In genomic region chr1:82755671-82756070, GRCh38 we compare ENCODE assay signal across 34 cellular contexts.
"Had no signal": no experiment of that assay in that cellular context is flagged by ENCODE, and none has a peak within 500 bp of the region (broad histone marks: within the 10 kb centered on the region; RNA-seq: fewer than 3 reads in every experiment).

No MANE protein-coding gene starts in this region.

- H3K27ac ChIP-seq: esophagus muscularis mucosa, foreskin keratinocyte, gastrocnemius medialis, heart left ventricle, VCaP had no signal

- H3K27me3 Mint-ChIP-seq: activated CD4-positive, alpha-beta memory T cell treated with anti-CD3 and anti-CD28 coated beads, Interleukin-2, amount 10 ng/mL, durations not matched to agents 7 days and 5 days; activated CD4-positive, alpha-beta T cell treated with anti-CD3 and anti-CD28 coated beads, Interleukin-2, amount 10 ng/mL, durations not matched to agents 7 days and 5 days; activated naive CD8-positive, alpha-beta T cell; activated T-helper 17 cell treated with anti-CD3 and anti-CD28 coated beads, Interleukin-2, amount 50 U/mL, for 72 hours; brain; central memory CD8-positive, alpha-beta T cell; effector memory CD8-positive, alpha-beta T cell; T-helper 17 cell had no signal

- H3K27ac Mint-ChIP-seq: activated CD4-positive, alpha-beta memory T cell treated with anti-CD3 and anti-CD28 coated beads, Interleukin-2, amount 10 ng/mL, durations not matched to agents 7 days and 5 days; activated CD4-positive, alpha-beta T cell treated with anti-CD3 and anti-CD28 coated beads, Interleukin-2, amount 10 ng/mL, durations not matched to agents 7 days and 5 days; activated naive CD8-positive, alpha-beta T cell; activated T-helper 17 cell treated with anti-CD3 and anti-CD28 coated beads, Interleukin-2, amount 50 U/mL, for 72 hours; brain; effector memory CD8-positive, alpha-beta T cell; T-helper 17 cell; T-helper 2 cell treated with Interferon-gamma antibody and Interleukin-4, amounts not matched to agents 5 μg/mL and 100 μg/mL, for 36 hours; WTC11 had no signal

- H3K4me1 Mint-ChIP-seq: activated CD4-positive, alpha-beta memory T cell treated with anti-CD3 and anti-CD28 coated beads, Interleukin-2, amount 10 ng/mL, durations not matched to agents 7 days and 5 days; activated CD4-positive, alpha-beta T cell treated with anti-CD3 and anti-CD28 coated beads, Interleukin-2, amount 10 ng/mL, durations not matched to agents 7 days and 5 days; activated T-helper 17 cell treated with anti-CD3 and anti-CD28 coated beads, Interleukin-2, amount 50 U/mL, for 72 hours; central memory CD8-positive, alpha-beta T cell; T-helper 17 cell had no signal

- H3K36me3 Mint-ChIP-seq: activated naive CD8-positive, alpha-beta T cell; brain; WTC11 had no signal

- H3K4me3 Mint-ChIP-seq: activated CD4-positive, alpha-beta memory T cell treated with anti-CD3 and anti-CD28 coated beads, Interleukin-2, amount 10 ng/mL, durations not matched to agents 7 days and 5 days; activated CD4-positive, alpha-beta T cell treated with anti-CD3 and anti-CD28 coated beads, Interleukin-2, amount 10 ng/mL, durations not matched to agents 7 days and 5 days; activated naive CD8-positive, alpha-beta T cell; activated T-cell treated with anti-CD3 and anti-CD28 coated beads, Interleukin-2, amount 50 U/mL, for 4 hours; activated T-helper 17 cell treated with anti-CD3 and anti-CD28 coated beads, Interleukin-2, amount 50 U/mL, for 72 hours; brain; central memory CD8-positive, alpha-beta T cell; effector memory CD8-positive, alpha-beta T cell; T-helper 17 cell; T-helper 2 cell treated with Interferon-gamma antibody and Interleukin-4, amounts not matched to agents 5 μg/mL and 100 μg/mL, for 36 hours; WTC11 had no signal

- DNase-seq: activated CD4-positive, alpha-beta memory T cell treated with anti-CD3 and anti-CD28 coated beads, Interleukin-2, amount 10 ng/mL, durations not matched to agents 7 days and 5 days; activated CD4-positive, alpha-beta T cell treated with anti-CD3 and anti-CD28 coated beads for 1 hour; activated CD4-positive, alpha-beta T cell treated with anti-CD3 and anti-CD28 coated beads for 4 hours; activated CD4-positive, alpha-beta T cell treated with anti-CD3 and anti-CD28 coated beads, Interleukin-2, amount 10 ng/mL, durations not matched to agents 7 days and 5 days; activated CD4-positive, alpha-beta T cell treated with anti-CD3 and anti-CD28 coated beads, Interleukin-2, amount 50 U/mL, for 4 hours; activated CD8-positive, alpha-beta memory T cell treated with anti-CD3 and anti-CD28 coated beads, Interleukin-2, amount 50 U/mL, for 48 hours; activated effector memory CD4-positive, alpha-beta T cell treated with Interleukin-2 at 50 U/mL for 16 hours; activated gamma-delta T cell treated with Interleukin-2 at 50 U/mL for 16 hours; activated naive CD4-positive, alpha-beta T cell treated with anti-CD3 and anti-CD28 coated beads, Interleukin-2, amount 50 U/mL, for 16 hours; activated naive CD4-positive, alpha-beta T cell treated with Interleukin-2 at 50 U/mL for 16 hours; activated T-cell treated with anti-CD3 and anti-CD28 coated beads for 4 hours; activated T-cell treated with anti-CD3 and anti-CD28 coated beads, Interleukin-2, amount 50 U/mL, for 4 hours; amniotic stem cell; anterior cingulate cortex; cortex of kidney; dermis blood vessel endothelial cell; effector CD4-positive, alpha-beta T cell; effector memory CD8-positive, alpha-beta T cell; erythroblast; foreskin keratinocyte; gastrocnemius medialis; glutamatergic neuron; heart left ventricle; T-helper 1 cell; T-helper 17 cell; T1000 had no signal

- H3K4me1 ChIP-seq: foreskin keratinocyte, gastrocnemius medialis, heart left ventricle had no signal

- H3K4me3 ChIP-seq: esophagus muscularis mucosa, gastrocnemius medialis, heart left ventricle had no signal

- H3K9me3 Mint-ChIP-seq: activated CD4-positive, alpha-beta memory T cell treated with anti-CD3 and anti-CD28 coated beads, Interleukin-2, amount 10 ng/mL, durations not matched to agents 7 days and 5 days; activated CD4-positive, alpha-beta T cell treated with anti-CD3 and anti-CD28 coated beads, Interleukin-2, amount 10 ng/mL, durations not matched to agents 7 days and 5 days; activated T-cell treated with anti-CD3 and anti-CD28 coated beads, Interleukin-2, amount 50 U/mL, for 4 hours; activated T-helper 17 cell treated with anti-CD3 and anti-CD28 coated beads, Interleukin-2, amount 50 U/mL, for 72 hours; T-helper 2 cell treated with Interferon-gamma antibody and Interleukin-4, amounts not matched to agents 5 μg/mL and 100 μg/mL, for 36 hours had no signal

- H3K27me3 ChIP-seq: esophagus muscularis mucosa, foreskin keratinocyte, gastrocnemius medialis, heart left ventricle had no signal

- H3K9me3 ChIP-seq: esophagus muscularis mucosa, gastrocnemius medialis, heart left ventricle had no signal

- H3K36me3 ChIP-seq: esophagus muscularis mucosa, gastrocnemius medialis, heart left ventricle had no signal
